ENCODE assay signal across 18 cellular contexts in genomic region chr12:79706156-79706555, GRCh38.
"Had no signal": no experiment of that assay in that cellular context is flagged by ENCODE, and none has a peak within 500 bp of the region (broad histone marks: within the 10 kb centered on the region; RNA-seq: fewer than 3 reads in every experiment).

No MANE protein-coding gene starts in this region.

- DNase-seq: activated CD4-positive, alpha-beta memory T cell treated with anti-CD3 and anti-CD28 coated beads, Interleukin-2, amount 10 ng/mL, durations not matched to agents 7 days and 5 days; activated gamma-delta T cell treated with Interleukin-2 at 50 U/mL for 16 hours; activated naive CD8-positive, alpha-beta T cell treated with anti-CD3 and anti-CD28 coated beads, Interleukin-2, amount 10 ng/mL, durations not matched to agents 7 days and 5 days; activated T-cell treated with anti-CD3 and anti-CD28 coated beads, Interleukin-2, amount 50 U/mL, for 4 hours; aorta; cerebellar nuclear complex; effector memory CD4-positive, alpha-beta T cell; hypothalamus; nucleus accumbens; retina; stimulated activated CD4-positive, alpha-beta T cell treated with anti-CD3 and anti-CD28 coated beads, Interleukin-4, amount 100 ng/mL, for 1 hour; stimulated activated naive CD4-positive, alpha-beta T cell; tibial artery; uterus; WERI-Rb-1 had no signal

- H3K27me3 ChIP-seq: uterus had no signal

- H3K36me3 ChIP-seq: tibial artery, uterus, WERI-Rb-1 had no signal

- H3K4me1 ChIP-seq: tibial artery, uterus had no signal

- ATAC-seq: activated T-cell treated with anti-CD3 and anti-CD28 coated beads, Interleukin-2, amount 50 U/mL, for 4 hours had no signal

- H3K9me3 Mint-ChIP-seq: activated CD4-positive, alpha-beta memory T cell treated with anti-CD3 and anti-CD28 coated beads, Interleukin-2, amount 10 ng/mL, durations not matched to agents 7 days and 5 days; activated T-cell treated with anti-CD3 and anti-CD28 coated beads, Interleukin-2, amount 50 U/mL, for 4 hours; dendritic cell treated with granulocyte-macrophage colony-stimulating factor and Interleukin-4, amounts not matched to agents 40 ng/mL and 50 ng/mL, for 4 days; nephron; T-helper 1 cell treated with Interleukin-12 subunit alpha and Interleukin-12 subunit beta and Interleukin-4 antibody, amounts not matched to agents 30 μg/mL and 1 μg/mL, for 36 hours had no signal

- H3K36me3 Mint-ChIP-seq: activated naive CD8-positive, alpha-beta T cell treated with anti-CD3 and anti-CD28 coated beads, Interleukin-2, amount 10 ng/mL, durations not matched to agents 7 days and 5 days had no signal

- H3K4me1 Mint-ChIP-seq: activated CD4-positive, alpha-beta memory T cell treated with anti-CD3 and anti-CD28 coated beads, Interleukin-2, amount 10 ng/mL, durations not matched to agents 7 days and 5 days; activated naive CD8-positive, alpha-beta T cell treated with anti-CD3 and anti-CD28 coated beads, Interleukin-2, amount 10 ng/mL, durations not matched to agents 7 days and 5 days; nephron had no signal

- H3K4me3 Mint-ChIP-seq: activated CD4-positive, alpha-beta memory T cell treated with anti-CD3 and anti-CD28 coated beads, Interleukin-2, amount 10 ng/mL, durations not matched to agents 7 days and 5 days; activated naive CD8-positive, alpha-beta T cell treated with anti-CD3 and anti-CD28 coated beads, Interleukin-2, amount 10 ng/mL, durations not matched to agents 7 days and 5 days; activated T-cell treated with anti-CD3 and anti-CD28 coated beads, Interleukin-2, amount 50 U/mL, for 4 hours; dendritic cell treated with granulocyte-macrophage colony-stimulating factor and Interleukin-4, amounts not matched to agents 40 ng/mL and 50 ng/mL, for 4 days; nephron; T-helper 1 cell treated with Interleukin-12 subunit alpha and Interleukin-12 subunit beta and Interleukin-4 antibody, amounts not matched to agents 30 μg/mL and 1 μg/mL, for 36 hours had no signal

- H3K9me3 ChIP-seq: tibial artery, uterus had no signal

- H3K27ac Mint-ChIP-seq: activated CD4-positive, alpha-beta memory T cell treated with anti-CD3 and anti-CD28 coated beads, Interleukin-2, amount 10 ng/mL, durations not matched to agents 7 days and 5 days; activated naive CD8-positive, alpha-beta T cell treated with anti-CD3 and anti-CD28 coated beads, Interleukin-2, amount 10 ng/mL, durations not matched to agents 7 days and 5 days; dendritic cell treated with granulocyte-macrophage colony-stimulating factor and Interleukin-4, amounts not matched to agents 40 ng/mL and 50 ng/mL, for 4 days; nephron; T-helper 1 cell treated with Interleukin-12 subunit alpha and Interleukin-12 subunit beta and Interleukin-4 antibody, amounts not matched to agents 30 μg/mL and 1 μg/mL, for 36 hours had no signal

- H3K4me3 ChIP-seq: tibial artery, uterus had no signal

- H3K27ac ChIP-seq: tibial artery, uterus, WERI-Rb-1 had no signal

- H3K27me3 Mint-ChIP-seq: activated CD4-positive, alpha-beta memory T cell treated with anti-CD3 and anti-CD28 coated beads, Interleukin-2, amount 10 ng/mL, durations not matched to agents 7 days and 5 days had no signal
